18 cellular contexts compared by ENCODE assay signal in genomic region chr17:8020776-8021564, GRCh38. TPM values are rescaled to one million over a fixed set of nuclear protein-coding genes. Genes with fewer than 3 reads are reported as not detected.
A peak's percentile ranks its signal among the peaks of the same experiment; 100 is the strongest.
DNase-seq lines count a peak whose midpoint lies in the region; ATAC-seq and TF ChIP-seq lines count a peak whose summit lies in the region.
"Had no signal": no experiment of that assay in that cellular context is flagged by ENCODE, and none has a peak within 500 bp of the region (broad histone marks: within the 10 kb centered on the region; RNA-seq: fewer than 3 reads in every experiment).

No MANE protein-coding gene starts in this region.

- DNase-seq in cardiac septum (ENCODE audit: low spot score), result peak; percentile 63
- no peak for DNase-seq in left ventricle myocardium inferior
- DNase-seq in left lobe of liver (ENCODE audit: low spot score), result peak; percentile 68
- DNase-seq in upper lobe of right lung, result peak; percentile 40
- DNase-seq in GM23338 (ENCODE audit: low spot score), result no peak
- DNase-seq in RPMI8226, result no peak
- DNase-seq: COR-L47, KBM-7, NCI-H1436 treated with DMSO at 0.1 percent for 48 hours, NCI-H2029 treated with DMSO at 0.1 percent for 48 hours, SHP77, SK-N-SH had no signal

- H2AFZ ChIP-seq in GM23338, result no peak overlapping the region

- intact Hi-C loops in cardiac septum (cut with DNase I), result no loop called here
- intact Hi-C loops in left ventricle myocardium inferior (cut with micrococcal nuclease), result no loop called here
- intact Hi-C loops in upper lobe of right lung (cut with DNase I), result no loop called here

- TF ChIP-seq CTCF in left ventricle myocardium inferior (IDR thresholded peaks at IDR 0.05; ENCODE audit: borderline replicate concordance) (no peak), upper lobe of right lung (IDR thresholded peaks at IDR 0.05) (no peak), GM23338 (conservative IDR thresholded peaks at IDR 0.05; ENCODE audit: low read depth in 2 of 2) (no peak), gastroesophageal sphincter (IDR thresholded peaks at IDR 0.05) (no peak)

- no peak overlapping the region for H3K4me3 ChIP-seq in left ventricle myocardium inferior
- no peak overlapping the region for H3K4me3 ChIP-seq in upper lobe of right lung
- no peak overlapping the region for H3K4me3 ChIP-seq in GM23338
- no peak overlapping the region for H3K4me3 ChIP-seq in gastroesophageal sphincter
- H3K4me3 ChIP-seq: A549 had no signal

- H3K36me3 ChIP-seq in left ventricle myocardium inferior (no peaks in the 10 kb centered on the region), upper lobe of right lung (no peaks in the 10 kb centered on the region), GM23338 (ENCODE audit: insufficient read depth) (no peaks in the 10 kb centered on the region), gastroesophageal sphincter (no peaks in the 10 kb centered on the region)

- H3K9me2 ChIP-seq in GM23338 (ENCODE audit: insufficient read depth), result no peaks in the 10 kb centered on the region
- H3K9me2 ChIP-seq: SK-N-SH had no signal

- H3K9me3 ChIP-seq in left ventricle myocardium inferior (replicated peaks), result no peaks in the 10 kb centered on the region
- no peaks in the 10 kb centered on the region for H3K9me3 ChIP-seq in upper lobe of right lung
- no peaks in the 10 kb centered on the region for H3K9me3 ChIP-seq in gastroesophageal sphincter
- H3K9me3 ChIP-seq: A549, SK-N-SH had no signal

- H3K27me3 Mint-ChIP-seq in activated T-helper 17 cell treated with anti-CD3 and anti-CD28 coated beads, Interleukin-2, amount 50 U/mL, for 72 hours, result peaks cover 23% of the 10 kb centered on the region
- peaks cover 15% of the 10 kb centered on the region for H3K27me3 Mint-ChIP-seq in GM23338 (ENCODE audit: insufficient read depth, low read depth, poor library complexity)

- H3K27me3 ChIP-seq in left ventricle myocardium inferior (ENCODE audit: low read depth) (peaks cover 9% of the 10 kb centered on the region), upper lobe of right lung (peaks cover 3% of the 10 kb centered on the region), GM23338 (ENCODE audit: insufficient read depth) (peaks cover 9% of the 10 kb centered on the region; the same call in 1 of the 2 replicates), gastroesophageal sphincter (peaks cover 14% of the 10 kb centered on the region)

- H4K20me1 ChIP-seq in GM23338 (replicated peaks; ENCODE audit: insufficient read depth), result no peaks in the 10 kb centered on the region

- peaks cover 5% of the 10 kb centered on the region for H3K4me1 Mint-ChIP-seq in activated T-helper 17 cell treated with anti-CD3 and anti-CD28 coated beads, Interleukin-2, amount 50 U/mL, for 72 hours
- H3K4me1 Mint-ChIP-seq in GM23338, result peaks cover 9% of the 10 kb centered on the region

- H3K36me3 Mint-ChIP-seq in activated T-helper 17 cell treated with anti-CD3 and anti-CD28 coated beads, Interleukin-2, amount 50 U/mL, for 72 hours (ENCODE audit: low read depth), result no peaks in the 10 kb centered on the region
- H3K36me3 Mint-ChIP-seq in GM23338 (ENCODE audit: low read depth), result no peaks in the 10 kb centered on the region

- H3K4me3 Mint-ChIP-seq in activated T-helper 17 cell treated with anti-CD3 and anti-CD28 coated beads, Interleukin-2, amount 50 U/mL, for 72 hours, result no peak overlapping the region
- H3K4me3 Mint-ChIP-seq in GM23338, result no peak overlapping the region

- peak overlapping the region; percentile 71 for H3K27ac Mint-ChIP-seq in activated T-helper 17 cell treated with anti-CD3 and anti-CD28 coated beads, Interleukin-2, amount 50 U/mL, for 72 hours
- no peak overlapping the region for H3K27ac Mint-ChIP-seq in GM23338

- peaks cover 13% of the 10 kb centered on the region for H3K4me1 ChIP-seq in left ventricle myocardium inferior
- H3K4me1 ChIP-seq in upper lobe of right lung, result peaks cover 37% of the 10 kb centered on the region
- no peaks in the 10 kb centered on the region for H3K4me1 ChIP-seq in GM23338 (ENCODE audit: insufficient read depth)
- H3K4me1 ChIP-seq in gastroesophageal sphincter, result peaks cover 0 to 13% (median 9%) of the 10 kb centered on the region in 3 donors

- H3F3A ChIP-seq in GM23338 (replicated peaks; ENCODE audit: low read depth), result no peaks in the 10 kb centered on the region

- no peaks in the 10 kb centered on the region for H3K79me2 ChIP-seq in GM23338 (replicated peaks; ENCODE audit: insufficient read depth)

- no peak for ATAC-seq in activated T-helper 17 cell treated with anti-CD3 and anti-CD28 coated beads, Interleukin-2, amount 50 U/mL, for 72 hours (replicated peaks)
- ATAC-seq in left lobe of liver (peak; percentile 52), upper lobe of right lung (no peak), GM23338 (no peak), gastroesophageal sphincter (no peak)
- ATAC-seq: A549, HCT116, Panc1 had no signal

- no peak overlapping the region for H3K4me2 ChIP-seq in GM23338
- H3K4me2 ChIP-seq: A549, SK-N-SH had no signal

- H3K9me3 Mint-ChIP-seq in activated T-helper 17 cell treated with anti-CD3 and anti-CD28 coated beads, Interleukin-2, amount 50 U/mL, for 72 hours, result no peaks in the 10 kb centered on the region
- H3K9me3 Mint-ChIP-seq in GM23338, result no peaks in the 10 kb centered on the region

- no peak overlapping the region for H3K27ac ChIP-seq in left ventricle myocardium inferior (replicated peaks)
- H3K27ac ChIP-seq in upper lobe of right lung, result no peak overlapping the region
- no peak overlapping the region for H3K27ac ChIP-seq in GM23338 (ENCODE audit: low read depth)
- H3K27ac ChIP-seq in gastroesophageal sphincter, result no peak overlapping the region
- H3K27ac ChIP-seq: A549 had no signal

- 59 to 80% methylated on average over 1 to 5 of the region's 9 CpGs for WGBS in gastroesophageal sphincter (ENCODE audit: low coverage in 1 of 2), 2 donors

- TF ChIP-seq POLR2A in gastroesophageal sphincter (IDR thresholded peaks at IDR 0.05), result no peak

- TF ChIP-seq EP300 in gastroesophageal sphincter (IDR thresholded peaks at IDR 0.05), result no peak

TF ChIP-seq in GM23338, 12 proteins besides CTCF, POLR2A, EP300 and RAD21:
- no peak for TF ChIP-seq CREB1 (CRISPR knock-in tag; IDR thresholded peaks at IDR 0.05; ENCODE audit: low read depth)
- TF ChIP-seq POLR2AphosphoS5 (IDR thresholded peaks at IDR 0.05; ENCODE audit: low read depth), result no peak
- no peak for TF ChIP-seq REST (IDR thresholded peaks at IDR 0.05; ENCODE audit: unreplicated experiment)
- TF ChIP-seq ZNF331 (CRISPR knock-in tag; IDR thresholded peaks at IDR 0.05; ENCODE audit: low read depth), result no peak
- TF ChIP-seq EZH2 (IDR thresholded peaks at IDR 0.05; ENCODE audit: low read depth, unreplicated experiment), result no peak
- no peak for TF ChIP-seq ETS1 (IDR thresholded peaks at IDR 0.05)
- TF ChIP-seq ZNF114 (CRISPR knock-in tag; IDR thresholded peaks at IDR 0.05), result no peak
- no peak for TF ChIP-seq NANOG (IDR thresholded peaks at IDR 0.05; ENCODE audit: borderline replicate concordance)
- TF ChIP-seq JUNB (IDR thresholded peaks at IDR 0.05; ENCODE audit: unreplicated experiment), result no peak

RNA-seq across cellular contexts. Expression of gene ALOX15B, which starts 17.9 kb away (rescaled TPM):
- not detected for total RNA-seq in cardiac septum
- not detected for total RNA-seq in left ventricle myocardium inferior
- total RNA-seq in activated T-helper 17 cell treated with anti-CD3 and anti-CD28 coated beads, Interleukin-2, amount 50 U/mL, for 72 hours, result under 1 TPM in 1 of 2 donors, not detected in 1; 0.61 TPM
- 0.35 TPM for total RNA-seq in left lobe of liver
- total RNA-seq in upper lobe of right lung, result 80.2 TPM
- total RNA-seq in GM23338 (2014; rRNA removed; shearing (Covaris generic)), result 0.39 and 0.45 TPM in 2 replicates
- polyA plus RNA-seq in GM23338 (2016; fragmentation: Nextera tagmentation; extraction: Ambion mirVana), result 0.33 and 0.42 TPM in 2 replicates
- total RNA-seq in gastroesophageal sphincter, result 1 to 10 TPM in 3 of 4 donors, under 1 TPM in 1; 0.69 to 5.6 (median 2.8) TPM
- total RNA-seq: NCI-H460 had no signal
- polyA plus RNA-seq: A549, SK-N-SH had no signal

RNA-seq across cellular contexts. Expression of gene GUCY2D, which starts 18.6 kb away (rescaled TPM):
- not detected for total RNA-seq in cardiac septum
- not detected for total RNA-seq in left ventricle myocardium inferior
- under 1 TPM; 0.15 to 0.77 TPM for total RNA-seq in activated T-helper 17 cell treated with anti-CD3 and anti-CD28 coated beads, Interleukin-2, amount 50 U/mL, for 72 hours
- total RNA-seq in left lobe of liver, result 0.05 TPM
- total RNA-seq in upper lobe of right lung, result 2.6 TPM
- 0.07 TPM in 1 of 2 replicates, not detected in the other for total RNA-seq in GM23338 (2014; rRNA removed; shearing (Covaris generic))
- 0.08 and 0.96 TPM in 2 replicates for polyA plus RNA-seq in GM23338 (2016; fragmentation: Nextera tagmentation; extraction: Ambion mirVana)
- total RNA-seq in gastroesophageal sphincter, result not detected
- polyA plus RNA-seq: SK-N-SH had no signal

Comparison
In these comparisons a context has a peak if more than half of its experiments do, and no peak if none do; other contexts are left out.
1. DNase-seq: peak in cardiac septum (single experiment), left lobe of liver (single experiment) and upper lobe of right lung (single experiment); none in left ventricle myocardium inferior (single experiment), GM23338 (single experiment) and RPMI8226 (single experiment).
2. RNA of gene ALOX15B, which starts 17.9 kb away (total RNA-seq): 80.2 TPM in upper lobe of right lung (single experiment); 0.69 to 5.6 TPM in gastroesophageal sphincter, 0.61 TPM in activated T-helper 17 cell treated with anti-CD3 and anti-CD28 coated beads, Interleukin-2, amount 50 U/mL, for 72 hours, 0.39 to 0.45 TPM in GM23338, 0.35 TPM in left lobe of liver (single experiment), not detected in left ventricle myocardium inferior (single experiment) and not detected in cardiac septum (single experiment); every median in the first group is over 10 times any median in the second.